ENCODE assay signal across 8 cellular contexts in the genomic region with DNA sequence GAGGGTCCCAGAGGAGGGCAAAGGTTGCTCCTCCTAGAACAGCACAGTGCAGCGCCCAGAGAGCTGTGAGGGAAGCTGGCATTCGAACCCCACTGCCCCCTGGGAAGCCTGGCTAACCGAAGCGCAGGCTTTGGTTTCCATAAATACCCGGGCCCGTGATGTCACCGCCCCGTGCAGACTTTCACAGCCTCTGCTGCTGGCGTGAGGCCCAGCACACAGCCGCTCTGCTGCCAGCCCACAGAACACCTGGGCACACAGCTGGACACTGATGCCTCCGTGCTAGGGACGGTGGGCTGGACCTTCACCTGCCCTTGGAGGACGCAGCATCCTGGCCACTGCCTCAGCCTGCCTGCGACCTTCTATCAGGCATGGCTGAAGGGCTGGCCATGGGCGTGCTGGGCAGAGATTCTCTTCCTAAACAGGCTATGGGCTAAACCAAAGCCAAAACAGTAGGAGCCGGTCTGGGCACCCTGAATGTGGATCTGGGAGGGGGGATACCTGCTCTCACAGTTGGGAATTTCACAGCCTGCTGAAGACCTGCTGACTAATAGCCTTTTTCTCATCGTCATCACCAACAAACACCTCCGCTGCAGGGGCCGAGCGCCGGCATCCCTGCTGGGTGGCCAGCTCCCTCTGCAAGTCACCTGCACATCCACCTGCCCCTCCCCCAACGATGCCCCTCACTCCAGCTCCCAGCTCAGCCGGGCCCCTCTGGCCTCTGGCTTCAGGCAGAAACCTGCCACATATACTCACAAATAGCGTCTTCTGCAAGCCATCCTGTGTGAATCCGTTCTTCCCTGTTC. TPM values are rescaled to one million over a fixed set of nuclear protein-coding genes. Genes with fewer than 3 reads are reported as not detected.
DNase-seq lines count a peak whose midpoint lies in the region; ATAC-seq, FAIRE-seq and TF ChIP-seq lines count a peak whose summit lies in the region.

No MANE protein-coding gene starts in this region.

- TF ChIP-seq CTCF in right atrium auricular region (IDR thresholded peaks at IDR 0.05), result no peak
- TF ChIP-seq CTCF in type B pancreatic cell (conservative IDR thresholded peaks at IDR 0.05), result no peak

- peak overlapping the region in 1 of 2 donors; percentile 32 for H3K4me3 ChIP-seq in right atrium auricular region

- TF ChIP-seq POLR2A in Raji (IDR thresholded peaks at IDR 0.05; ENCODE audit: insufficient read depth, low read depth, low read length), result peak; percentile 40; the same call in 1 of the 2 replicates

- no peaks in the 10 kb centered on the region for H3K36me3 Mint-ChIP-seq in type B pancreatic cell

- DNase-seq in Ammon's horn (ENCODE audit: low spot score) (peak; percentile 67), right atrium auricular region (ENCODE audit: low spot score) (no peak), type B pancreatic cell (ENCODE audit: extremely low spot score, unreplicated experiment) (no peak), NCI-H2081 treated with DMSO at 0.1 percent for 48 hours (lab: John Stamatoyannopoulos, UW) (no peak), frontal cortex (ENCODE audit: low spot score in 2 of 2) (no peak)

- no peaks in the 10 kb centered on the region for H3K4me1 Mint-ChIP-seq in type B pancreatic cell (ENCODE audit: unreplicated experiment)

- no peak overlapping the region for H3K27ac Mint-ChIP-seq in type B pancreatic cell

- no peaks in the 10 kb centered on the region for H3K9me3 ChIP-seq in right atrium auricular region

- H3K27me3 ChIP-seq in right atrium auricular region, result peaks cover 0 to 6% of the 10 kb centered on the region in 2 donors

- H3K27me3 Mint-ChIP-seq in type B pancreatic cell, result peaks cover 59% of the 10 kb centered on the region

- peak overlapping the region; percentile 37 to 66 for H3K27ac ChIP-seq in right atrium auricular region

- peak overlapping the region; percentile 82 for H3K4me3 Mint-ChIP-seq in type B pancreatic cell

- H3K36me3 ChIP-seq in right atrium auricular region, result no peaks in the 10 kb centered on the region

- no peaks in the 10 kb centered on the region for H3K9me3 Mint-ChIP-seq in type B pancreatic cell

- H3K4me1 ChIP-seq in right atrium auricular region, result peaks cover 0 to 26% of the 10 kb centered on the region in 2 donors

- ATAC-seq in GM18867 (IDR thresholded peaks at IDR 0.05; ENCODE audit: unreplicated experiment) (peak; percentile 70), HG03103 (IDR thresholded peaks at IDR 0.05; ENCODE audit: low read depth, unreplicated experiment) (peak; percentile 39)

- no peak for FAIRE-seq in frontal cortex (lab: Jason Lieb, UNC)

RNA-seq across cellular contexts. Expression of a gene that starts 0.8 kb away (rescaled TPM):
- total RNA-seq in right atrium auricular region (10 to 100 TPM; 57.5 to 63.9 TPM), type B pancreatic cell (ENCODE audit: low replicate concordance) (28.5 and 33.1 TPM in 2 replicates), frontal cortex (14.3 TPM)
